In the genomic region with DNA sequence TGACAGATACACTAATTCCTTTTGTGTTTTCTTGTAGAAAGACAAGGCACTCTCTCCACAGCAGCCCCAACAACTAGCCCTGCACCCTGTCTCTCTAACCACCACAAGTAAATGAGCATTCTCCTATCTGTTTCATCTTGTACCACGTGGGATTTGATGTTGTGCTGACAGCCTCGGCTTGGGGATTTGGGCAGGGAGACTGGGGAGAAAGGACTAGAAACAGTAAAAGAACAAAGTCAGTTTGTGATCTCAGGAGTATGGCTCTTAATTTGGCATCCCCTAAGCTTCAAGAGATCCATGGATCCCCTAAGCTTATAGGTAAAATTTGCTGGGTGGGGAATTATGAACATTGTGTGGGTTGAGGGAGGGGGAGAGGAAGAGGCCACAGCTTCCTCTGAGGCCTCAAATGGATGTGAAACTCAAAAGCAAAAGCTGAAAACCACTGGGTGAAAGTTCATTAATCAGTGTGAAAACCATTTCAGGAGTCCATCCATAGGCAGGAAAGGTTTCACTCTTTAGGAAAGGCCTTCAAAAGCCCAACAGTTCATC, we compare ENCODE assay signal across 9 cellular contexts. TPM values are rescaled to one million over a fixed set of nuclear protein-coding genes. Genes with fewer than 3 reads are reported as not detected.
A peak's percentile ranks its signal among the peaks of the same experiment; 100 is the strongest.
DNase-seq lines count a peak whose midpoint lies in the region; ATAC-seq and TF ChIP-seq lines count a peak whose summit lies in the region.
"Had no signal": no experiment of that assay in that cellular context is flagged by ENCODE, and none has a peak within 500 bp of the region (broad histone marks: within the 10 kb centered on the region; RNA-seq: fewer than 3 reads in every experiment).

No MANE protein-coding gene starts in this region.

- H3K4me3 Mint-ChIP-seq in progenitor cell of endocrine pancreas (ENCODE audit: low read depth) = no peak overlapping the region

- no peak for TF ChIP-seq CTCF in progenitor cell of endocrine pancreas (IDR thresholded peaks at IDR 0.05; ENCODE audit: unreplicated experiment)

- H3K36me3 Mint-ChIP-seq in progenitor cell of endocrine pancreas (ENCODE audit: insufficient read depth) = peaks cover 4% of the 10 kb centered on the region

- ATAC-seq in HG03135 (IDR thresholded peaks at IDR 0.05; ENCODE audit: unreplicated experiment) = peak; percentile 80
- ATAC-seq: Panc1 had no signal

- no peaks in the 10 kb centered on the region for H3K4me1 Mint-ChIP-seq in progenitor cell of endocrine pancreas (ENCODE audit: low read depth)

- no peaks in the 10 kb centered on the region for H3K9me3 Mint-ChIP-seq in progenitor cell of endocrine pancreas (ENCODE audit: low read depth)

- no peaks in the 10 kb centered on the region for H3K27me3 Mint-ChIP-seq in progenitor cell of endocrine pancreas

- H3K27ac Mint-ChIP-seq in progenitor cell of endocrine pancreas = no peak overlapping the region

- DNase-seq in NK-92 treated with Interleukin-12 subunit alpha and Interleukin-12 subunit beta, amount 100 ng/mL, for 24 hours (lab: John Stamatoyannopoulos, UW) = peak; percentile 4
- DNase-seq in NK-92 (lab: John Stamatoyannopoulos, UW; ENCODE audit: unreplicated experiment) = no peak
- peak; percentile 24 for DNase-seq in activated CD4-positive, alpha-beta T cell treated with anti-CD3 and anti-CD28 coated beads, Interleukin-2, amount 50 U/mL, for 1 hour
- peak; percentile 11 for DNase-seq in stimulated activated CD4-positive, alpha-beta T cell treated with anti-CD3 and anti-CD28 coated beads, Interleukin-4, amount 100 ng/mL, for 1 hour
- no peak for DNase-seq in effector CD8-positive, alpha-beta T cell (lab: John Stamatoyannopoulos, UW)
- DNase-seq in progenitor cell of endocrine pancreas (ENCODE audit: low spot score, unreplicated experiment) = no peak
- no peak for DNase-seq in DMS153 (lab: John Stamatoyannopoulos, UW)

RNA-seq across cellular contexts. Expression of gene C1orf162, which starts 3.1 kb away (rescaled TPM):
- total RNA-seq in progenitor cell of endocrine pancreas = 0.55 and 0.69 TPM in 2 replicates

RNA-seq across cellular contexts. Expression of gene ADORA3, which starts 26.6 kb away (rescaled TPM):
- not detected in 2 replicates for total RNA-seq in progenitor cell of endocrine pancreas

RNA-seq across cellular contexts. Expression of gene TMIGD3, which starts 26.6 kb away (rescaled TPM):
- total RNA-seq in progenitor cell of endocrine pancreas = not detected in 2 replicates

RNA-seq across cellular contexts. Expression of gene ATP5PB, which starts 27.6 kb away (rescaled TPM):
- total RNA-seq in progenitor cell of endocrine pancreas = 212 and 214 TPM in 2 replicates

RNA-seq across cellular contexts. Expression of gene WDR77, which starts 27.8 kb away (rescaled TPM):
- 91.2 and 93.6 TPM in 2 replicates for total RNA-seq in progenitor cell of endocrine pancreas

Comparison
In these comparisons a context has a peak if more than half of its experiments do, and no peak if none do; other contexts are left out.
1. DNase-seq: peak in NK-92 treated with Interleukin-12 subunit alpha and Interleukin-12 subunit beta, amount 100 ng/mL, for 24 hours (single experiment), activated CD4-positive, alpha-beta T cell treated with anti-CD3 and anti-CD28 coated beads, Interleukin-2, amount 50 U/mL, for 1 hour (single experiment) and stimulated activated CD4-positive, alpha-beta T cell treated with anti-CD3 and anti-CD28 coated beads, Interleukin-4, amount 100 ng/mL, for 1 hour (single experiment); none in NK-92 (single experiment), effector CD8-positive, alpha-beta T cell (single experiment), progenitor cell of endocrine pancreas (single experiment) and DMS153 (single experiment).